ENCODE assay signal across 12 cellular contexts in the genomic region with DNA sequence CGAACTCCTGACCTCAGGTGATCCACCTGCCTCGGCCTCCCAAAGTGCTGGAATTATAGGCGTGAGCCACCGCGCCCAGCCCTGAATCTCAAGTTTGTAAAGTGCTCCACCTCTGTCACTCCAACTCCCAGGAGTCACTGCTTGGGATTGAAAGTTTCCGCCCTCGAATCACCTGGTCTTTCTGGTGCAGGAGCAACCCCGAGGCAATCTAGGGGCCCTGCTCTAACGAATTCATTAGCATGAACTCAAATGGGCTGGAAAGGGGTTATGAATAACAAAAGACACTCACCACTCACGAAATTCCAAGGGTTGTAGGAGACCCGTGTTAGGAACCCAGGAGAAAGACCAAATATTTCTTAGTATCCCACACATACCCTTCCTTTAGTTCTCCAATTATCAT. TPM values are rescaled to one million over a fixed set of nuclear protein-coding genes. Genes with fewer than 3 reads are reported as not detected.
DNase-seq lines count a peak whose midpoint lies in the region; ATAC-seq and TF ChIP-seq lines count a peak whose summit lies in the region.
"Had no signal": no experiment of that assay in that cellular context is flagged by ENCODE, and none has a peak within 500 bp of the region (broad histone marks: within the 10 kb centered on the region; RNA-seq: fewer than 3 reads in every experiment).

No MANE protein-coding gene starts in this region.

- H3K36me3 Mint-ChIP-seq in activated CD8-positive, alpha-beta memory T cell treated with anti-CD3 and anti-CD28 coated beads, Interleukin-2, amount 10 ng/mL, durations not matched to agents 7 days and 5 days = peaks cover 61% of the 10 kb centered on the region
- H3K36me3 Mint-ChIP-seq in T-helper 17 cell (ENCODE audit: low read depth) = peaks cover 4% of the 10 kb centered on the region

- no peaks in the 10 kb centered on the region for H3K27me3 ChIP-seq in gastroesophageal sphincter
- H3K27me3 ChIP-seq: upper lobe of left lung had no signal

- no peak overlapping the region for H3K27ac ChIP-seq in gastroesophageal sphincter

- CTCF ChIA-PET in activated CD8-positive, alpha-beta memory T cell treated with anti-CD3 and anti-CD28 coated beads, Interleukin-2, amount 10 ng/mL, durations not matched to agents 7 days and 5 days (lab: Charles Lee) = interaction anchor here (2.0 to 2.3 kb wide), 2 partner anchors 27 to 71 kb away, joined by 5 to 8 read pairs; a partner anchor contains a TSS

- H3K36me3 ChIP-seq in gastroesophageal sphincter = peaks cover 0 to 99% of the 10 kb centered on the region in 2 donors

- H3K27me3 Mint-ChIP-seq in activated CD8-positive, alpha-beta memory T cell treated with anti-CD3 and anti-CD28 coated beads, Interleukin-2, amount 10 ng/mL, durations not matched to agents 7 days and 5 days = no peaks in the 10 kb centered on the region
- H3K27me3 Mint-ChIP-seq in T-helper 17 cell = no peaks in the 10 kb centered on the region

- 58 to 60% methylated on average over 7 of the region's 11 CpGs for whole genome bisulfite sequencing in gastroesophageal sphincter (ENCODE audit: low coverage in 1 of 2), 2 donors

- H3K9me3 ChIP-seq in T-helper 17 cell (ENCODE audit: control insufficient read depth, low read length, poor library complexity, severe bottlenecking) = no peaks in the 10 kb centered on the region
- H3K9me3 ChIP-seq in gastroesophageal sphincter = no peaks in the 10 kb centered on the region
- H3K9me3 ChIP-seq: upper lobe of left lung had no signal

- no peak for ATAC-seq in activated CD8-positive, alpha-beta memory T cell treated with anti-CD3 and anti-CD28 coated beads, Interleukin-2, amount 10 ng/mL, durations not matched to agents 7 days and 5 days
- no peak for ATAC-seq in T-helper 17 cell
- no peak for ATAC-seq in gastroesophageal sphincter

- H3K4me1 ChIP-seq in gastroesophageal sphincter = peaks cover 0 to 18% (median 0%) of the 10 kb centered on the region in 3 donors

- TF ChIP-seq POLR2A in gastroesophageal sphincter (IDR thresholded peaks at IDR 0.05) = no peak

- peak overlapping the region; percentile 90 for H3K27ac Mint-ChIP-seq in activated CD8-positive, alpha-beta memory T cell treated with anti-CD3 and anti-CD28 coated beads, Interleukin-2, amount 10 ng/mL, durations not matched to agents 7 days and 5 days
- H3K27ac Mint-ChIP-seq in T-helper 17 cell = no peak overlapping the region

- no peak overlapping the region for H3K4me3 Mint-ChIP-seq in activated CD8-positive, alpha-beta memory T cell treated with anti-CD3 and anti-CD28 coated beads, Interleukin-2, amount 10 ng/mL, durations not matched to agents 7 days and 5 days
- peak overlapping the region; percentile 62 for H3K4me3 Mint-ChIP-seq in T-helper 17 cell

- TF ChIP-seq CTCF in gastroesophageal sphincter (IDR thresholded peaks at IDR 0.05) = no peak

- peaks cover 74% of the 10 kb centered on the region for H3K4me1 Mint-ChIP-seq in activated CD8-positive, alpha-beta memory T cell treated with anti-CD3 and anti-CD28 coated beads, Interleukin-2, amount 10 ng/mL, durations not matched to agents 7 days and 5 days
- peaks cover 37% of the 10 kb centered on the region for H3K4me1 Mint-ChIP-seq in T-helper 17 cell

- no peaks in the 10 kb centered on the region for H3K9me3 Mint-ChIP-seq in activated CD8-positive, alpha-beta memory T cell treated with anti-CD3 and anti-CD28 coated beads, Interleukin-2, amount 10 ng/mL, durations not matched to agents 7 days and 5 days (ENCODE audit: low read depth)

- no peak for DNase-seq in activated CD8-positive, alpha-beta memory T cell treated with anti-CD3 and anti-CD28 coated beads, Interleukin-2, amount 10 ng/mL, durations not matched to agents 7 days and 5 days
- no peak for DNase-seq in activated CD8-positive, alpha-beta memory T cell treated with anti-CD3 and anti-CD28 coated beads for 24 hours
- DNase-seq in T-helper 17 cell (no peak), iPS DF 4.7 (ENCODE audit: extremely low read depth, low spot score) (peak; percentile 56), renal cortical epithelial cell (ENCODE audit: low read depth) (peak; percentile 50), SKM-1 treated with dmso at 0.1 percent for 144 hours (lab: John Stamatoyannopoulos, UW; ENCODE audit: unreplicated experiment) (no peak), NCI-H1417 (lab: John Stamatoyannopoulos, UW) (no peak)
- DNase-seq: DMS79, NCI-H1436 treated with DMSO at 0.1 percent for 48 hours, NCI-H748 treated with DMSO at 0.1 percent for 48 hours had no signal

- no peak overlapping the region for H3K4me3 ChIP-seq in gastroesophageal sphincter
- H3K4me3 ChIP-seq: upper lobe of left lung had no signal

- no peak for TF ChIP-seq EP300 in gastroesophageal sphincter (IDR thresholded peaks at IDR 0.05)

RNA-seq across cellular contexts. Expression of a gene that starts 26.1 kb away (rescaled TPM):
- total RNA-seq in activated CD8-positive, alpha-beta memory T cell treated with anti-CD3 and anti-CD28 coated beads, Interleukin-2, amount 10 ng/mL, durations not matched to agents 7 days and 5 days = 100 to 1,000 TPM; 114 to 173 TPM
- total RNA-seq in T-helper 17 cell (10 to 100 TPM; 62.1 to 72.7 TPM), renal cortical epithelial cell (114 and 166 TPM in 2 replicates), gastroesophageal sphincter (100 to 1,000 TPM in 1 of 4 donors, 10 to 100 TPM in 3; 50.9 to 111 (median 82.1) TPM)

RNA-seq across cellular contexts. Expression of a gene that starts 28.1 kb away (rescaled TPM):
- 10 to 100 TPM; 28.3 to 29.4 TPM for total RNA-seq in activated CD8-positive, alpha-beta memory T cell treated with anti-CD3 and anti-CD28 coated beads, Interleukin-2, amount 10 ng/mL, durations not matched to agents 7 days and 5 days
- total RNA-seq in T-helper 17 cell = 10 to 100 TPM; 20.6 to 29.4 TPM
- 34.2 and 36.9 TPM in 2 replicates for total RNA-seq in renal cortical epithelial cell
- total RNA-seq in gastroesophageal sphincter = 10 to 100 TPM; 39.6 to 51.2 (median 39.9) TPM

RNA-seq across cellular contexts. Expression of a gene that starts 53.7 kb away (rescaled TPM):
- total RNA-seq in activated CD8-positive, alpha-beta memory T cell treated with anti-CD3 and anti-CD28 coated beads, Interleukin-2, amount 10 ng/mL, durations not matched to agents 7 days and 5 days = 10 to 100 TPM; 22.4 to 25.4 TPM
- total RNA-seq in T-helper 17 cell (1 to 10 TPM; 1.8 to 3.3 TPM), renal cortical epithelial cell (22.0 and 114 TPM in 2 replicates), gastroesophageal sphincter (1 to 10 TPM in 3 of 4 donors, under 1 TPM in 1; 0.31 to 5.6 (median 3.9) TPM)

Comparison
In these comparisons a context has a peak if more than half of its experiments do, and no peak if none do; other contexts are left out.
1. DNase-seq: peak in iPS DF 4.7 (single experiment) and renal cortical epithelial cell (single experiment); none in activated CD8-positive, alpha-beta memory T cell treated with anti-CD3 and anti-CD28 coated beads, Interleukin-2, amount 10 ng/mL, durations not matched to agents 7 days and 5 days (single experiment), activated CD8-positive, alpha-beta memory T cell treated with anti-CD3 and anti-CD28 coated beads for 24 hours (single experiment), T-helper 17 cell (0 of 3), SKM-1 treated with dmso at 0.1 percent for 144 hours (single experiment) and NCI-H1417 (0 of 3).